ENCODE assay signal across 12 cellular contexts in genomic region chr19:45403272-45403671, GRCh38. TPM values are rescaled to one million over a fixed set of nuclear protein-coding genes. Genes with fewer than 3 reads are reported as not detected.
DNase-seq lines count a peak whose midpoint lies in the region; ATAC-seq and TF ChIP-seq lines count a peak whose summit lies in the region.
"Had no signal": no experiment of that assay in that cellular context is flagged by ENCODE, and none has a peak within 500 bp of the region (broad histone marks: within the 10 kb centered on the region; RNA-seq: fewer than 3 reads in every experiment).

No MANE protein-coding gene starts in this region.

- H3K9me3 ChIP-seq in HUES6 (ENCODE audit: control insufficient read depth, insufficient read depth, low read depth, low read length) = no peaks in the 10 kb centered on the region
- H3K9me3 ChIP-seq in tibial artery = no peaks in the 10 kb centered on the region

- H3K4me3 ChIP-seq in HUES6 (ENCODE audit: low read depth, low read length) = peak overlapping the region; percentile 94
- peak overlapping the region; percentile 5 for H3K4me3 ChIP-seq in brain microvascular endothelial cell (ENCODE audit: low read depth, low read length)
- peak overlapping the region; percentile 61 for H3K4me3 ChIP-seq in lower leg skin (ENCODE audit: low read depth, poor library complexity, severe bottlenecking)
- peak overlapping the region in 1 of 2 donors; percentile 64 for H3K4me3 ChIP-seq in tibial artery

- peaks cover 4% of the 10 kb centered on the region for H3K36me3 ChIP-seq in HUES6 (ENCODE audit: control insufficient read depth, insufficient read depth, low read length)
- H3K36me3 ChIP-seq in brain microvascular endothelial cell (replicated peaks) = no peaks in the 10 kb centered on the region
- no peaks in the 10 kb centered on the region for H3K36me3 ChIP-seq in tibial artery

- intact Hi-C loops in lower leg skin (cut with DNase I; ENCODE audit: low total_unique reads) = no loop called here
- intact Hi-C loops in tibial artery (cut with DNase I; ENCODE audit: low total_unique reads) = no loop called here

- TF ChIP-seq CTCF in brain microvascular endothelial cell (IDR thresholded peaks at IDR 0.05; ENCODE audit: low read depth, low read length, missing control alignments) = no peak
- TF ChIP-seq CTCF in lower leg skin (IDR thresholded peaks at IDR 0.05) = no peak
- TF ChIP-seq CTCF in tibial artery (IDR thresholded peaks at IDR 0.05) = no peak

- in situ Hi-C loops in brain microvascular endothelial cell (cut with HindIII; ENCODE audit: low pct_ligation_motif_present, low sequenced_read_pairs) = no loop called here

- H3K4me1 ChIP-seq in HUES6 (ENCODE audit: control insufficient read depth, insufficient read depth, low read length) = peaks cover 24% of the 10 kb centered on the region
- peaks cover 0 to 54% (median 38%) of the 10 kb centered on the region in 4 donors for H3K4me1 ChIP-seq in tibial artery

- H3K27me3 ChIP-seq in HUES6 (ENCODE audit: control insufficient read depth, insufficient read depth, low read length) (no peaks in the 10 kb centered on the region), brain microvascular endothelial cell (replicated peaks) (no peaks in the 10 kb centered on the region), tibial artery (no peaks in the 10 kb centered on the region)

- no peak for TF ChIP-seq POLR2A in lower leg skin (IDR thresholded peaks at IDR 0.05)

- H3K27ac ChIP-seq in HUES6 (ENCODE audit: low read depth, low read length) (no peak overlapping the region), brain microvascular endothelial cell (no peak overlapping the region), tibial artery (peak overlapping the region; percentile 85 to 89)

- peak overlapping the region; percentile 45 for H3K9ac ChIP-seq in HUES6 (ENCODE audit: low read length)

- WGBS in lower leg skin, 2 donors = 34 to 37% methylated on average over 4 of the region's 4 CpGs

- DNase-seq in brain microvascular endothelial cell (no peak), lower leg skin (ENCODE audit: low spot score in 2 of 2) (no peak), tibial artery (no peak), middle frontal gyrus (ENCODE audit: extremely low spot score, low spot score) (no peak), cerebellum (ENCODE audit: low spot score) (no peak)
- DNase-seq: aorta; Kasumi-1; occipital lobe; stimulated activated CD4-positive, alpha-beta T cell treated with anti-CD3 and anti-CD28 coated beads, Interleukin-2, amount 100 ng/mL, for 24 hours; stimulated activated naive CD4-positive, alpha-beta T cell treated with Interleukin-2 at 50 U/mL for 16 hours had no signal

- ATAC-seq in GM21526 (IDR thresholded peaks at IDR 0.05; ENCODE audit: low FRiP score, unreplicated experiment) = no peak

RNA-seq across cellular contexts. Expression of gene PPP1R13L, which starts 1.6 kb away (rescaled TPM):
- total RNA-seq in lower leg skin = 100 to 1,000 TPM; 257 to 851 (median 501) TPM
- 1.4 TPM for total RNA-seq in cerebellum
- total RNA-seq: occipital lobe had no signal

RNA-seq across cellular contexts. Expression of gene POLR1G, which starts 3.2 kb away (rescaled TPM):
- total RNA-seq in lower leg skin (1 to 10 TPM; 4.0 to 8.1 (median 5.6) TPM), cerebellum (2.9 TPM)

RNA-seq across cellular contexts. Expression of gene ERCC1, which starts 20.4 kb away (rescaled TPM):
- total RNA-seq in lower leg skin (100 to 1,000 TPM in 1 of 4 donors, 10 to 100 TPM in 3; 57.7 to 111 (median 76.5) TPM), cerebellum (36.9 TPM)

RNA-seq across cellular contexts. Expression of gene ERCC2, which starts 32.9 kb away (rescaled TPM):
- total RNA-seq in lower leg skin = 10 to 100 TPM in 1 of 4 donors, 1 to 10 TPM in 3; 8.5 to 22.4 (median 9.8) TPM
- 20.6 TPM for total RNA-seq in cerebellum

Comparison
In these comparisons a context has a peak if more than half of its experiments do, and no peak if none do; other contexts are left out.
1. H3K27ac ChIP-seq: peak in tibial artery (2 of 2); none in HUES6 (single experiment) and brain microvascular endothelial cell (single experiment).
2. RNA of gene PPP1R13L, which starts 1.6 kb away (total RNA-seq): 257 to 851 TPM in lower leg skin; 1.4 TPM in cerebellum (single experiment); every median in the first group is over 100 times any median in the second.